8 cellular contexts compared by ENCODE assay signal in the genomic region with DNA sequence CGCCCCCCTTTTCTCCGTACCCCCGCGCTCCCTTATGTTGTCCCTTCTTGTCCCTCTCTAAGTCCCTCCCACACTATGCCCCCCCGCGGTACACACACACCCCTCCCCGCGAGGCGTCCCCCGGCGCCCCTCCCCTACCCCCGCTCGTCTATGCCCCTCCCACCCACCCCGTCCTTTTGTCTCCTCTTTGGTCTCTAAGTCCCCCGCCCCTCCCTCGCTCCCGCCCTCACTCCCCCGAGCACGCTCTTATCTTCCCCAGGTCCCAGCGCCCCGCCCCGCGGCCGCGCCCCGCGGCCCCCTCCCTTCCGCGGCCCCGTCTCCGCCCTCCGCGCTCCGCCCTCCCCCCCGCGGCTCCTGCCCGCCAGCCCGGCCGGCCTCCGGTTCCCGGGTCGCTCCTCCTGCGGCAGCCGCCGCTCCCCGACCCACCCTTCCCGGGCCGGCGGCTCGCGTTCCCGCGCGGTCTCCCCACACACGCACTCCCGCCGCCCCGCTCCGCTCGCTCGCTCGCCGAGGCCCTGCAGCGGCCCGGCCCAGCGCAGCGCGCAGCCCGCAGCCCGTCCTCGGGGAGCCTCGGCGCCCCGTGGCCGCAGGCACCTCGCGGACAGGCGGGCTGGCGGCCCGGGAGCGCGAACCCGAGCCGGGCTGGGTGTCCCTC. TPM values are rescaled to one million over a fixed set of nuclear protein-coding genes. Genes with fewer than 3 reads are reported as not detected.
DNase-seq lines count a peak whose midpoint lies in the region; ATAC-seq and TF ChIP-seq lines count a peak whose summit lies in the region.

No MANE protein-coding gene starts in this region.

- peaks cover 0 to 3% (median 0%) of the 10 kb centered on the region in 10 experiments; a peak in 4 of 20 replicates for H3K4me1 ChIP-seq in BLaER1 treated with 17β-estradiol and CSF1 and Interleukin-3, amounts not matched to agents 10 nM and 100 nM
- H3K4me1 ChIP-seq in foreskin keratinocyte = no peaks in the 10 kb centered on the region
- peaks cover 8% of the 10 kb centered on the region for H3K4me1 ChIP-seq in neural progenitor cell

- H3K4me2 ChIP-seq in BLaER1 treated with 17β-estradiol and CSF1 and Interleukin-3, amounts not matched to agents 10 nM and 100 nM = peak overlapping the region; percentile 70 to 88 (median 81)
- peak overlapping the region; percentile 71 for H3K4me2 ChIP-seq in neural progenitor cell

- H3K27me3 Mint-ChIP-seq in neural progenitor cell (ENCODE audit: insufficient read depth, low read depth) = peaks cover 34% of the 10 kb centered on the region

- H3K36me3 Mint-ChIP-seq in neural progenitor cell = peaks cover 7% of the 10 kb centered on the region

- H3K27ac Mint-ChIP-seq in neural progenitor cell = no peak overlapping the region

- peaks cover 27% of the 10 kb centered on the region for H3F3A ChIP-seq in neural progenitor cell (ENCODE audit: low read depth)

- H4K20me1 ChIP-seq in BLaER1 treated with 17β-estradiol and CSF1 and Interleukin-3, amounts not matched to agents 10 nM and 100 nM = peaks cover 0 to 11% (median 0%) of the 10 kb centered on the region in 11 experiments; a peak in 3 of 22 replicates
- no peaks in the 10 kb centered on the region for H4K20me1 ChIP-seq in neural progenitor cell (ENCODE audit: low read depth)

- peaks cover 32 to 76% (median 63%) of the 10 kb centered on the region in 11 experiments for H3K27me3 ChIP-seq in BLaER1 treated with 17β-estradiol and CSF1 and Interleukin-3, amounts not matched to agents 10 nM and 100 nM
- H3K27me3 ChIP-seq in foreskin keratinocyte (peaks cover 19% of the 10 kb centered on the region), neural progenitor cell (peaks cover 47% of the 10 kb centered on the region)

- H2AFZ ChIP-seq in neural progenitor cell (replicated peaks) = peak overlapping the region; percentile 72

- H3K27ac ChIP-seq in BLaER1 treated with 17β-estradiol and CSF1 and Interleukin-3, amounts not matched to agents 10 nM and 100 nM = peak overlapping the region; percentile 57 to 88 (median 74); a peak in 21 of 22 replicates
- H3K27ac ChIP-seq in foreskin keratinocyte (no peak overlapping the region), neural progenitor cell (peak overlapping the region; percentile 33)

- H3K9me3 Mint-ChIP-seq in neural progenitor cell = peaks cover 3% of the 10 kb centered on the region

- peak overlapping the region; percentile 76 to 83 (median 79) for H3K9ac ChIP-seq in BLaER1 treated with 17β-estradiol and CSF1 and Interleukin-3, amounts not matched to agents 10 nM and 100 nM
- H3K9ac ChIP-seq in neural progenitor cell = no peak overlapping the region

- H3K79me2 ChIP-seq in neural progenitor cell (ENCODE audit: low read depth) = no peaks in the 10 kb centered on the region

- peak overlapping the region; percentile 54 to 74 (median 66) for H3K4me3 ChIP-seq in BLaER1 treated with 17β-estradiol and CSF1 and Interleukin-3, amounts not matched to agents 10 nM and 100 nM
- peak overlapping the region; percentile 52 for H3K4me3 ChIP-seq in neural progenitor cell

- peaks cover 1 to 27% (median 18%) of the 10 kb centered on the region in 11 experiments; a peak in 19 of 22 replicates for H3K36me3 ChIP-seq in BLaER1 treated with 17β-estradiol and CSF1 and Interleukin-3, amounts not matched to agents 10 nM and 100 nM
- no peaks in the 10 kb centered on the region for H3K36me3 ChIP-seq in neural progenitor cell

- peaks cover 0 to 8% (median 7%) of the 10 kb centered on the region in 11 experiments; a peak in 8 of 22 replicates for H3K9me3 ChIP-seq in BLaER1 treated with 17β-estradiol and CSF1 and Interleukin-3, amounts not matched to agents 10 nM and 100 nM (replicated peaks in 1 of 11)
- no peaks in the 10 kb centered on the region for H3K9me3 ChIP-seq in neural progenitor cell (ENCODE audit: low read depth)

- peak; percentile 64 for DNase-seq in HuH-7.5 (ENCODE audit: low spot score)
- DNase-seq in SHP77 treated with DMSO at 0.1 percent for 48 hours (lab: John Stamatoyannopoulos, UW) = peak; percentile 9
- peak; percentile 77 for DNase-seq in activated gamma-delta T cell treated with Interleukin-2 at 50 U/mL for 16 hours
- DNase-seq in foreskin keratinocyte = peak in 1 of 2 donors; percentile 8
- DNase-seq in neural progenitor cell (ENCODE audit: low spot score) = peak; percentile 92
- DNase-seq in stromal cell of bone marrow (ENCODE audit: low read depth) = peak; percentile 67

- no peak for TF ChIP-seq CTCF in foreskin keratinocyte (conservative IDR thresholded peaks at IDR 0.05)
- no peak for TF ChIP-seq CTCF in neural progenitor cell (IDR thresholded peaks at IDR 0.05)

- peak overlapping the region; percentile 95 for H3K4me3 Mint-ChIP-seq in neural progenitor cell

- H3K4me1 Mint-ChIP-seq in neural progenitor cell = peaks cover 23% of the 10 kb centered on the region

- ATAC-seq in GM19455 (IDR thresholded peaks at IDR 0.05; ENCODE audit: unreplicated experiment) (peak; percentile 43), foreskin keratinocyte (peak; percentile 63)

RNA-seq across cellular contexts. Expression of a gene that starts 26.3 kb away (rescaled TPM):
- 35.1 and 39.4 TPM in 2 replicates for total RNA-seq in foreskin keratinocyte
- polyA plus RNA-seq in foreskin keratinocyte = 21.1 and 26.0 TPM in 2 replicates
- 8.3 and 10.9 TPM in 2 replicates for total RNA-seq in neural progenitor cell (ENCODE audit: low replicate concordance)

RNA-seq across cellular contexts. Expression of a gene that starts 50.2 kb away (rescaled TPM):
- total RNA-seq in foreskin keratinocyte = 3.3 and 3.5 TPM in 2 replicates
- 1.2 and 1.7 TPM in 2 replicates for polyA plus RNA-seq in foreskin keratinocyte
- total RNA-seq in neural progenitor cell (ENCODE audit: low replicate concordance) = 5.1 and 6.5 TPM in 2 replicates
